In genomic region chr4:147778942-147779341, GRCh38 we compare ENCODE assay signal across 16 cellular contexts. TPM values are rescaled to one million over a fixed set of nuclear protein-coding genes. Genes with fewer than 3 reads are reported as not detected.
DNase-seq lines count a peak whose midpoint lies in the region; ATAC-seq, FAIRE-seq and TF ChIP-seq lines count a peak whose summit lies in the region.
"Had no signal": no experiment of that assay in that cellular context is flagged by ENCODE, and none has a peak within 500 bp of the region (broad histone marks: within the 10 kb centered on the region; RNA-seq: fewer than 3 reads in every experiment).

No MANE protein-coding gene starts in this region.

- H3K27me3 Mint-ChIP-seq in activated T-helper 17 cell treated with anti-CD3 and anti-CD28 coated beads, Interleukin-2, amount 50 U/mL, for 72 hours: no peaks in the 10 kb centered on the region

- H3K9me3 Mint-ChIP-seq in activated T-helper 17 cell treated with anti-CD3 and anti-CD28 coated beads, Interleukin-2, amount 50 U/mL, for 72 hours: no peaks in the 10 kb centered on the region

- H3K27ac Mint-ChIP-seq in activated T-helper 17 cell treated with anti-CD3 and anti-CD28 coated beads, Interleukin-2, amount 50 U/mL, for 72 hours: peak overlapping the region; percentile 15

- FAIRE-seq in D721Med (lab: Jason Lieb, UNC): no peak
- FAIRE-seq: colon had no signal

- DNase-seq in activated T-cell treated with anti-CD3 and anti-CD28 coated beads, Interleukin-2, amount 50 U/mL, for 48 hours: no peak
- DNase-seq in D721Med (ENCODE audit: insufficient read length, low spot score): no peak
- no peak for DNase-seq in NAMALWA (ENCODE audit: low spot score)
- no peak for DNase-seq in NCI-H748 treated with DMSO at 0.1 percent for 48 hours (lab: John Stamatoyannopoulos, UW)
- DNase-seq: activated effector memory CD4-positive, alpha-beta T cell treated with anti-CD3 and anti-CD28 coated beads, Interleukin-2, amount 50 U/mL, for 16 hours; foreskin melanocyte; lower lobe of right lung; NCI-H226; nucleus accumbens; stimulated activated CD4-positive, alpha-beta T cell treated with anti-CD3 and anti-CD28 coated beads, Interleukin-1b, Interleukin-23, amount 100 ng/mL, for 48 hours; stimulated activated naive CD8-positive, alpha-beta T cell treated with anti-CD3 and anti-CD28 coated beads, Interleukin-15, Interleukin-2, amounts not matched to agents 100 U/mL and 50 U/mL, for 24 hours had no signal

- peak; percentile 69 for ATAC-seq in GM18868 (IDR thresholded peaks at IDR 0.05; ENCODE audit: unreplicated experiment)
- peak; percentile 62 for ATAC-seq in GM21529 (IDR thresholded peaks at IDR 0.05; ENCODE audit: unreplicated experiment)
- ATAC-seq in HG03095 (IDR thresholded peaks at IDR 0.05; ENCODE audit: unreplicated experiment): peak; percentile 56
- peak; percentile 25 for ATAC-seq in activated T-helper 17 cell treated with anti-CD3 and anti-CD28 coated beads, Interleukin-2, amount 50 U/mL, for 72 hours (replicated peaks)
- ATAC-seq: stimulated activated naive CD8-positive, alpha-beta T cell treated with anti-CD3 and anti-CD28 coated beads, Interleukin-15, Interleukin-2, amounts not matched to agents 100 U/mL and 50 U/mL, for 24 hours had no signal

- H3K4me3 Mint-ChIP-seq in activated T-helper 17 cell treated with anti-CD3 and anti-CD28 coated beads, Interleukin-2, amount 50 U/mL, for 72 hours: peak overlapping the region; percentile 37

- peaks cover 34% of the 10 kb centered on the region for H3K4me1 Mint-ChIP-seq in activated T-helper 17 cell treated with anti-CD3 and anti-CD28 coated beads, Interleukin-2, amount 50 U/mL, for 72 hours

- TF ChIP-seq CTCF in D721Med (IDR thresholded peaks at IDR 0.05; ENCODE audit: insufficient read depth, missing control alignments): no peak

- H3K36me3 Mint-ChIP-seq in activated T-helper 17 cell treated with anti-CD3 and anti-CD28 coated beads, Interleukin-2, amount 50 U/mL, for 72 hours (ENCODE audit: low read depth): no peaks in the 10 kb centered on the region

RNA-seq across cellular contexts. Expression of gene ARHGAP10, which starts 47.1 kb away (rescaled TPM):
- total RNA-seq in activated T-helper 17 cell treated with anti-CD3 and anti-CD28 coated beads, Interleukin-2, amount 50 U/mL, for 72 hours: 10 to 100 TPM; 11.1 to 14.7 TPM
